In the genomic region with DNA sequence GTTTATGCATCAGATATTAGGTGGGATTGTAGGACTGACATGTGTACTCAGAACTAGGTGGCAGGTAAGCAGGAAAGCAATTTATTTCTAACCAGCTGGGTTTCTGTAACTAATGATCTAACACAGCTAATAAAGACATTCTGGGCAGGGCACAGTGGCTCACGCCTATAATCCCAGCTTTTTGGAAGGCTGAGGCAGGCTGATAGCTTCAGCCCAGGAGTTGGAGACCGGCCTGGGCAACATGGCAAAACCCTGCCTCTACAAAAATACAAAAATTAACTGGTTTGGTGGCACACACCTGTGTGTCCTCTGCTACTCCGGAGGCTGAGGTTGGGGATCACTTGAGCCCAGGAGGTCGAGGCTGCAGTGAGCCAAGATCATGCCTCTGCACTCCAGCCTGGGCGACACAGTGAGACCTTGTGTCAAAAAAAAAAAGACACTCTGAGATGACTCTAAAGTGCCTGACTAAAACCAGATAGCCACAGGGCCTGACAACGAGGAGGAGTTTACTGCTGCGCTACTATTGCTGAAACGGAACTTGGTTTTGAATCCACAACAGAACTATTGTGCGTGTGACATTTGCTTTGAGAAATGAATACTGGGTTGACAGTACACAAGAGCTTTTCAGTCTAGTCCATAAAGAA, we compare ENCODE assay signal across 15 cellular contexts. TPM values are rescaled to one million over a fixed set of nuclear protein-coding genes. Genes with fewer than 3 reads are reported as not detected.
A peak's percentile ranks its signal among the peaks of the same experiment; 100 is the strongest.
DNase-seq lines count a peak whose midpoint lies in the region; ATAC-seq, FAIRE-seq and TF ChIP-seq lines count a peak whose summit lies in the region.
"Had no signal": no experiment of that assay in that cellular context is flagged by ENCODE, and none has a peak within 500 bp of the region (broad histone marks: within the 10 kb centered on the region; RNA-seq: fewer than 3 reads in every experiment).

No MANE protein-coding gene starts in this region.

- no peaks in the 10 kb centered on the region for H3K4me1 ChIP-seq in small intestine (ENCODE audit: control insufficient read depth in 2 of 2, insufficient read depth in 1 of 2, low read depth in 1 of 2, low read length in 1 of 2)
- H3K4me1 ChIP-seq in PC-3 (ENCODE audit: insufficient read depth, low read length) = peaks cover 10% of the 10 kb centered on the region
- H3K4me1 ChIP-seq in lower lobe of right lung = peaks cover 10% of the 10 kb centered on the region
- H3K4me1 ChIP-seq: transverse colon had no signal

- peaks cover 18% of the 10 kb centered on the region for H3K36me3 Mint-ChIP-seq in T-helper 2 cell treated with Interferon-gamma antibody and Interleukin-4, amounts not matched to agents 5 μg/mL and 100 μg/mL, for 36 hours (ENCODE audit: low read depth)

- peak; percentile 40 for DNase-seq in activated CD4-positive, alpha-beta T cell treated with anti-CD3 and anti-CD28 coated beads for 48 hours
- no peak for DNase-seq in activated CD4-positive, alpha-beta T cell treated with anti-CD3 and anti-CD28 coated beads for 1 hour
- DNase-seq in T-helper 2 cell treated with Interferon-gamma antibody and Interleukin-4, amounts not matched to agents 5 μg/mL and 100 μg/mL, for 36 hours (ENCODE audit: low spot score) = peak; percentile 48
- DNase-seq in inferior parietal cortex (ENCODE audit: extremely low spot score) = peak; percentile 59
- DNase-seq in small intestine = peak; percentile 5
- DNase-seq in PC-3 = no peak
- no peak for DNase-seq in mucosa of gallbladder (ENCODE audit: low spot score)
- DNase-seq in lower lobe of right lung = no peak
- DNase-seq: cortex of kidney, NCI-H1417, NCI-H526, right cardiac atrium, SHP77 treated with DMSO at 0.1 percent for 48 hours, transverse colon had no signal

- H3F3A ChIP-seq in PC-3 (ENCODE audit: low read length, unreplicated experiment) = no peaks in the 10 kb centered on the region

- peaks cover 34% of the 10 kb centered on the region for H3K4me1 Mint-ChIP-seq in T-helper 2 cell treated with Interferon-gamma antibody and Interleukin-4, amounts not matched to agents 5 μg/mL and 100 μg/mL, for 36 hours (ENCODE audit: low read depth)

- H3K27ac ChIP-seq in small intestine (ENCODE audit: low read depth in 1 of 2, low read length in 1 of 2) = no peak overlapping the region
- no peak overlapping the region for H3K27ac ChIP-seq in PC-3 (ENCODE audit: low read length)
- H3K27ac ChIP-seq in lower lobe of right lung = no peak overlapping the region
- H3K27ac ChIP-seq: A549, transverse colon had no signal

- no peaks in the 10 kb centered on the region for H3K9me3 Mint-ChIP-seq in T-helper 2 cell treated with Interferon-gamma antibody and Interleukin-4, amounts not matched to agents 5 μg/mL and 100 μg/mL, for 36 hours

- H3K9me3 ChIP-seq in small intestine (ENCODE audit: control insufficient read depth, low read depth) (no peaks in the 10 kb centered on the region), PC-3 (ENCODE audit: low read length) (no peaks in the 10 kb centered on the region), lower lobe of right lung (no peaks in the 10 kb centered on the region)
- H3K9me3 ChIP-seq: A549, transverse colon had no signal

- POLR2A ChIA-PET in PC-3 (lab: Charles Lee; ENCODE audit: unreplicated experiment) = no interaction called here

- no peaks in the 10 kb centered on the region for H3K36me3 ChIP-seq in small intestine (ENCODE audit: control insufficient read depth in 2 of 2, insufficient read depth in 2 of 2, low read length in 2 of 2)
- no peaks in the 10 kb centered on the region for H3K36me3 ChIP-seq in PC-3 (ENCODE audit: low read depth, low read length)
- H3K36me3 ChIP-seq in lower lobe of right lung = no peaks in the 10 kb centered on the region
- H3K36me3 ChIP-seq: transverse colon had no signal

- intact Hi-C loops in PC-3 (cut with micrococcal nuclease) = no loop called here
- intact Hi-C loops in lower lobe of right lung (cut with DNase I) = no loop called here

- H3K9ac ChIP-seq in PC-3 (ENCODE audit: low read length) = no peak overlapping the region

- H3K27me3 ChIP-seq in small intestine (ENCODE audit: control insufficient read depth in 2 of 2, insufficient read depth in 2 of 2, low read length in 2 of 2) (no peaks in the 10 kb centered on the region), PC-3 (ENCODE audit: low read length) (no peaks in the 10 kb centered on the region), lower lobe of right lung (ENCODE audit: low read depth) (no peaks in the 10 kb centered on the region)
- H3K27me3 ChIP-seq: transverse colon had no signal

- H3K4me3 Mint-ChIP-seq in T-helper 2 cell treated with Interferon-gamma antibody and Interleukin-4, amounts not matched to agents 5 μg/mL and 100 μg/mL, for 36 hours = peak overlapping the region; percentile 67

- no peaks in the 10 kb centered on the region for H4K20me1 ChIP-seq in PC-3 (ENCODE audit: low read length)

- H3K4me3 ChIP-seq in small intestine (ENCODE audit: low read depth in 1 of 2, low read length in 2 of 2) = no peak overlapping the region
- no peak overlapping the region for H3K4me3 ChIP-seq in PC-3 (ENCODE audit: low read length)
- no peak overlapping the region for H3K4me3 ChIP-seq in lower lobe of right lung
- H3K4me3 ChIP-seq: A549, transverse colon had no signal

- no peak overlapping the region for H3K4me2 ChIP-seq in PC-3 (ENCODE audit: low read length)
- H3K4me2 ChIP-seq: A549 had no signal

- 73 to 80% (median 77%) methylated on average over 9 of the region's 9 CpGs for WGBS in small intestine, 3 donors

- peak overlapping the region; percentile 68 for H3K27ac Mint-ChIP-seq in T-helper 2 cell treated with Interferon-gamma antibody and Interleukin-4, amounts not matched to agents 5 μg/mL and 100 μg/mL, for 36 hours

- no peak overlapping the region for H2AFZ ChIP-seq in PC-3 (ENCODE audit: low read length)

- ATAC-seq in PC-3 = no peak
- no peak for ATAC-seq in lower lobe of right lung
- ATAC-seq: A549, right cardiac atrium had no signal

- TF ChIP-seq CTCF in PC-3 (conservative IDR thresholded peaks at IDR 0.05; ENCODE audit: low read depth, low read length) (no peak), lower lobe of right lung (IDR thresholded peaks at IDR 0.05) (no peak)

- H3K9me2 ChIP-seq in PC-3 (replicated peaks; ENCODE audit: low read length) = no peaks in the 10 kb centered on the region

- no peaks in the 10 kb centered on the region for H3K27me3 Mint-ChIP-seq in T-helper 2 cell treated with Interferon-gamma antibody and Interleukin-4, amounts not matched to agents 5 μg/mL and 100 μg/mL, for 36 hours (ENCODE audit: low read depth)

- FAIRE-seq in small intestine (lab: Jason Lieb, UNC) = no peak
- FAIRE-seq: A549 had no signal

- no TSS peak for BruUV-seq in PC-3 (replicated peaks; lab: Mats Ljungman, UMichigan)

- CTCF ChIA-PET in PC-3 (lab: Charles Lee) = no interaction called here

- H3K79me2 ChIP-seq in PC-3 (ENCODE audit: low read length) = no peaks in the 10 kb centered on the region

RNA-seq across cellular contexts. Expression of a gene that starts 29.2 kb away (rescaled TPM):
- 1 to 10 TPM in 1 of 3 donors, under 1 TPM in 2; 0.22 to 1.1 (median 0.27) TPM for polyA plus RNA-seq in small intestine
- 3.9 and 7.8 TPM in 2 replicates for total RNA-seq in PC-3 (2014; rRNA removed)
- 9.7 TPM for total RNA-seq in mucosa of gallbladder
- total RNA-seq in lower lobe of right lung = 11.0 TPM

Comparison
In these comparisons a context has a peak if more than half of its experiments do, and no peak if none do; other contexts are left out.
1. DNase-seq: peak in activated CD4-positive, alpha-beta T cell treated with anti-CD3 and anti-CD28 coated beads for 48 hours (single experiment), T-helper 2 cell treated with Interferon-gamma antibody and Interleukin-4, amounts not matched to agents 5 μg/mL and 100 μg/mL, for 36 hours (single experiment), inferior parietal cortex (single experiment) and small intestine (single experiment); none in activated CD4-positive, alpha-beta T cell treated with anti-CD3 and anti-CD28 coated beads for 1 hour (single experiment), PC-3 (single experiment), mucosa of gallbladder (single experiment) and lower lobe of right lung (single experiment).